1 cellular context compared by ENCODE assay signal in the genomic region with DNA sequence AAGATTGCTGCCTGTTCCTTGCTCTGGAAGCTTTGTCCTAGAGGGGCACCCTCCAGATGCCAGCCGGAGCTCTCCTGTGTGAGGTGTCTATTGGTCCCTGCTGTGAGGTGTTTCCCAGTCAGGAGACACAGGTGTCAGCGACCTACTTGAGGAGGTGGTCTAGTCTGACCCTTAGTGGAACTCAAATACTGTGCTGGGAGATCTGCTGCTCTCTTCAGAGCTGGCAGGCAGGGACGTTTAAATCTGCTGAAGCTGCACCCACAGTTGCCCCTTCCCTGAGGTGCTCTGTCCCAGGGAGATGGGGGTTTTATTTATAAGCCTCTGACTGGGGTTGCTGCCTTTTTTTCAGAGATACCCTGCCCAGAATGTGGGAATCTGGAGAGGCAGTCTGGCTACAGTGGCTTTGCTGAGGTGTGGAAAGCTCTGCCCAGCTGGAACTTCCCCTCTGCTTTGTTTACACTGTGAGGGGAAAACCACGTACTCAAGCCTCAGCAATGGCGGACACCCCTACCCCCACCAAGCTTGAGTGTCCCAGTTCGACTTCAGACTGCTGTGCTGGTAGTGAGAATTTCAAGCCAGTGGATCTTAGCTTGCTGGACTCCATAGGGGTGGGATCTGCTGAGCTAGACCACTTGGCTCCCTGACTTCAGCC.
TF ChIP-seq lines count a peak whose summit lies in the region.

No MANE protein-coding gene starts in this region.

TF ChIP-seq in HepG2, 621 proteins besides CTCF, POLR2A, EP300 and RAD21:
- peak; percentile 43; the same call in 1 of the 2 replicates for TF ChIP-seq ZNF350 (CRISPR knock-in tag; IDR thresholded peaks at IDR 0.05; ENCODE audit: borderline replicate concordance, low read depth)
- no peak for TF ChIP-seq SRSF9 (IDR thresholded peaks at IDR 0.05; ENCODE audit: borderline replicate concordance, insufficient read depth, low read depth, low read length, poor library complexity, severe bottlenecking)
- TF ChIP-seq ZSCAN25 (CRISPR knock-in tag; IDR thresholded peaks at IDR 0.05) = 0 out of 2 replicates have a peak, but pooled peaks have one; percentile 29
- TF ChIP-seq HNRNPK (IDR thresholded peaks at IDR 0.05; ENCODE audit: low read depth, low read length, poor library complexity, severe bottlenecking) = no peak
- TF ChIP-seq, protein P1, sequence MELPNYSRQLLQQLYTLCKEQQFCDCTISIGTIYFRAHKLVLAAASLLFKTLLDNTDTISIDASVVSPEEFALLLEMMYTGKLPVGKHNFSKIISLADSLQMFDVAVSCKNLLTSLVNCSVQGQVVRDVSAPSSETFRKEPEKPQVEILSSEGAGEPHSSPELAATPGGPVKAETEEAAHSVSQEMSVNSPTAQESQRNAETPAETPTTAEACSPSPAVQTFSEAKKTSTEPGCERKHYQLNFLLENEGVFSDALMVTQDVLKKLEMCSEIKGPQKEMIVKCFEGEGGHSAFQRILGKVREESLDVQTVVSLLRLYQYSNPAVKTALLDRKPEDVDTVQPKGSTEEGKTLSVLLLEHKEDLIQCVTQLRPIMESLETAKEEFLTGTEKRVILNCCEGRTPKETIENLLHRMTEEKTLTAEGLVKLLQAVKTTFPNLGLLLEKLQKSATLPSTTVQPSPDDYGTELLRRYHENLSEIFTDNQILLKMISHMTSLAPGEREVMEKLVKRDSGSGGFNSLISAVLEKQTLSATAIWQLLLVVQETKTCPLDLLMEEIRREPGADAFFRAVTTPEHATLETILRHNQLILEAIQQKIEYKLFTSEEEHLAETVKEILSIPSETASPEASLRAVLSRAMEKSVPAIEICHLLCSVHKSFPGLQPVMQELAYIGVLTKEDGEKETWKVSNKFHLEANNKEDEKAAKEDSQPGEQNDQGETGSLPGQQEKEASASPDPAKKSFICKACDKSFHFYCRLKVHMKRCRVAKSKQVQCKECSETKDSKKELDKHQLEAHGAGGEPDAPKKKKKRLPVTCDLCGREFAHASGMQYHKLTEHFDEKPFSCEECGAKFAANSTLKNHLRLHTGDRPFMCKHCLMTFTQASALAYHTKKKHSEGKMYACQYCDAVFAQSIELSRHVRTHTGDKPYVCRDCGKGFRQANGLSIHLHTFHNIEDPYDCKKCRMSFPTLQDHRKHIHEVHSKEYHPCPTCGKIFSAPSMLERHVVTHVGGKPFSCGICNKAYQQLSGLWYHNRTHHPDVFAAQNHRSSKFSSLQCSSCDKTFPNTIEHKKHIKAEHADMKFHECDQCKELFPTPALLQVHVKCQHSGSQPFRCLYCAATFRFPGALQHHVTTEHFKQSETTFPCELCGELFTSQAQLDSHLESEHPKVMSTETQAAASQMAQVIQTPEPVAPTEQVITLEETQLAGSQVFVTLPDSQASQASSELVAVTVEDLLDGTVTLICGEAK (IDR thresholded peaks at IDR 0.05) = no peak
- TF ChIP-seq, protein P1 (CRISPR knock-in tag; IDR thresholded peaks at IDR 0.05) = no peak
- TF ChIP-seq FOXA1 (IDR thresholded peaks at IDR 0.05) = no peak
- peak; percentile 45; the same call in 1 of the 2 replicates for TF ChIP-seq FOXA1 (CRISPR knock-in tag; IDR thresholded peaks at IDR 0.05)
- no peak for TF ChIP-seq RNF2 (conservative IDR thresholded peaks at IDR 0.05; ENCODE audit: low read depth)
- TF ChIP-seq ZNF556 (CRISPR knock-in tag; IDR thresholded peaks at IDR 0.05; ENCODE audit: borderline replicate concordance) = no peak
- TF ChIP-seq TARDBP (CRISPR knock-in tag; IDR thresholded peaks at IDR 0.05) = no peak
- no peak for TF ChIP-seq CBX2 (IDR thresholded peaks at IDR 0.05; ENCODE audit: low read depth, low read length)
- no peak for TF ChIP-seq CBX2 (CRISPR knock-in tag; IDR thresholded peaks at IDR 0.05; ENCODE audit: low read depth)
- TF ChIP-seq DMAP1 (CRISPR knock-in tag; IDR thresholded peaks at IDR 0.05) = no peak
- TF ChIP-seq IRF2 (CRISPR knock-in tag; IDR thresholded peaks at IDR 0.05) = no peak
- no peak for TF ChIP-seq RAD51 (IDR thresholded peaks at IDR 0.05; ENCODE audit: borderline replicate concordance)
- no peak for TF ChIP-seq U2AF2 (IDR thresholded peaks at IDR 0.05; ENCODE audit: low read depth, low read length)
- no peak for TF ChIP-seq RFXANK (CRISPR knock-in tag; IDR thresholded peaks at IDR 0.05)
- TF ChIP-seq, protein P2, sequence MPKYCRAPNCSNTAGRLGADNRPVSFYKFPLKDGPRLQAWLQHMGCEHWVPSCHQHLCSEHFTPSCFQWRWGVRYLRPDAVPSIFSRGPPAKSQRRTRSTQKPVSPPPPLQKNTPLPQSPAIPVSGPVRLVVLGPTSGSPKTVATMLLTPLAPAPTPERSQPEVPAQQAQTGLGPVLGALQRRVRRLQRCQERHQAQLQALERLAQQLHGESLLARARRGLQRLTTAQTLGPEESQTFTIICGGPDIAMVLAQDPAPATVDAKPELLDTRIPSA (CRISPR knock-in tag; IDR thresholded peaks at IDR 0.05; ENCODE audit: borderline replicate concordance) = no peak
- TF ChIP-seq, protein P3, sequence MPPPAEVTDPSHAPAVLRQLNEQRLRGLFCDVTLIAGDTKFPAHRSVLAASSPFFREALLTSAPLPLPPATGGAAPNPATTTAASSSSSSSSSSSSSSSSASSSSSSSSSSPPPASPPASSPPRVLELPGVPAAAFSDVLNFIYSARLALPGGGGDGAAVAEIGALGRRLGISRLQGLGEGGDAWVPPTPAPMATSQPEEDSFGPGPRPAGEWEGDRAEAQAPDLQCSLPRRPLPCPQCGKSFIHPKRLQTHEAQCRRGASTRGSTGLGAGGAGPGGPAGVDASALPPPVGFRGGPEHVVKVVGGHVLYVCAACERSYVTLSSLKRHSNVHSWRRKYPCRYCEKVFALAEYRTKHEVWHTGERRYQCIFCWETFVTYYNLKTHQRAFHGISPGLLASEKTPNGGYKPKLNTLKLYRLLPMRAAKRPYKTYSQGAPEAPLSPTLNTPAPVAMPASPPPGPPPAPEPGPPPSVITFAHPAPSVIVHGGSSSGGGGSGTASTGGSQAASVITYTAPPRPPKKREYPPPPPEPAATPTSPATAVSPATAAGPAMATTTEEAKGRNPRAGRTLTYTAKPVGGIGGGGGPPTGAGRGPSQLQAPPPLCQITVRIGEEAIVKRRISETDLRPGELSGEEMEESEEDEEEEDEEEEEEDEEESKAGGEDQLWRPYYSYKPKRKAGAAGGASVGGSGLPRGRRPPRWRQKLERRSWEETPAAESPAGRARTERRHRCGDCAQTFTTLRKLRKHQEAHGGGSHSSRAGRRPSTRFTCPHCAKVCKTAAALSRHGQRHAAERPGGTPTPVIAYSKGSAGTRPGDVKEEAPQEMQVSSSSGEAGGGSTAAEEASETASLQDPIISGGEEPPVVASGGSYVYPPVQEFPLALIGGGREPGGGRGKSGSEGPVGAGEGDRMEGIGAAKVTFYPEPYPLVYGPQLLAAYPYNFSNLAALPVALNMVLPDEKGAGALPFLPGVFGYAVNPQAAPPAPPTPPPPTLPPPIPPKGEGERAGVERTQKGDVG (CRISPR knock-in tag; IDR thresholded peaks at IDR 0.05; ENCODE audit: borderline replicate concordance) = peak; percentile 33; the same call in 1 of the 2 replicates
- peak; percentile 98 for TF ChIP-seq ZNF17 (CRISPR knock-in tag; IDR thresholded peaks at IDR 0.05)
- peak; percentile 30; the same call in 1 of the 2 replicates for TF ChIP-seq FOXO1 (CRISPR knock-in tag; IDR thresholded peaks at IDR 0.05)
- TF ChIP-seq, protein P4, sequence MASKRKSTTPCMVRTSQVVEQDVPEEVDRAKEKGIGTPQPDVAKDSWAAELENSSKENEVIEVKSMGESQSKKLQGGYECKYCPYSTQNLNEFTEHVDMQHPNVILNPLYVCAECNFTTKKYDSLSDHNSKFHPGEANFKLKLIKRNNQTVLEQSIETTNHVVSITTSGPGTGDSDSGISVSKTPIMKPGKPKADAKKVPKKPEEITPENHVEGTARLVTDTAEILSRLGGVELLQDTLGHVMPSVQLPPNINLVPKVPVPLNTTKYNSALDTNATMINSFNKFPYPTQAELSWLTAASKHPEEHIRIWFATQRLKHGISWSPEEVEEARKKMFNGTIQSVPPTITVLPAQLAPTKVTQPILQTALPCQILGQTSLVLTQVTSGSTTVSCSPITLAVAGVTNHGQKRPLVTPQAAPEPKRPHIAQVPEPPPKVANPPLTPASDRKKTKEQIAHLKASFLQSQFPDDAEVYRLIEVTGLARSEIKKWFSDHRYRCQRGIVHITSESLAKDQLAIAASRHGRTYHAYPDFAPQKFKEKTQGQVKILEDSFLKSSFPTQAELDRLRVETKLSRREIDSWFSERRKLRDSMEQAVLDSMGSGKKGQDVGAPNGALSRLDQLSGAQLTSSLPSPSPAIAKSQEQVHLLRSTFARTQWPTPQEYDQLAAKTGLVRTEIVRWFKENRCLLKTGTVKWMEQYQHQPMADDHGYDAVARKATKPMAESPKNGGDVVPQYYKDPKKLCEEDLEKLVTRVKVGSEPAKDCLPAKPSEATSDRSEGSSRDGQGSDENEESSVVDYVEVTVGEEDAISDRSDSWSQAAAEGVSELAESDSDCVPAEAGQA (IDR thresholded peaks at IDR 0.05; ENCODE audit: low read depth) = no peak
- TF ChIP-seq, protein P4 (CRISPR knock-in tag; IDR thresholded peaks at IDR 0.05; ENCODE audit: borderline replicate concordance) = no peak
- TF ChIP-seq ZNF883 (CRISPR knock-in tag; IDR thresholded peaks at IDR 0.05; ENCODE audit: not compliant biosample characterization) = no peak
- TF ChIP-seq SRF (IDR thresholded peaks at IDR 0.05; ENCODE audit: low read depth, low read length) = no peak
- TF ChIP-seq, protein P5, sequence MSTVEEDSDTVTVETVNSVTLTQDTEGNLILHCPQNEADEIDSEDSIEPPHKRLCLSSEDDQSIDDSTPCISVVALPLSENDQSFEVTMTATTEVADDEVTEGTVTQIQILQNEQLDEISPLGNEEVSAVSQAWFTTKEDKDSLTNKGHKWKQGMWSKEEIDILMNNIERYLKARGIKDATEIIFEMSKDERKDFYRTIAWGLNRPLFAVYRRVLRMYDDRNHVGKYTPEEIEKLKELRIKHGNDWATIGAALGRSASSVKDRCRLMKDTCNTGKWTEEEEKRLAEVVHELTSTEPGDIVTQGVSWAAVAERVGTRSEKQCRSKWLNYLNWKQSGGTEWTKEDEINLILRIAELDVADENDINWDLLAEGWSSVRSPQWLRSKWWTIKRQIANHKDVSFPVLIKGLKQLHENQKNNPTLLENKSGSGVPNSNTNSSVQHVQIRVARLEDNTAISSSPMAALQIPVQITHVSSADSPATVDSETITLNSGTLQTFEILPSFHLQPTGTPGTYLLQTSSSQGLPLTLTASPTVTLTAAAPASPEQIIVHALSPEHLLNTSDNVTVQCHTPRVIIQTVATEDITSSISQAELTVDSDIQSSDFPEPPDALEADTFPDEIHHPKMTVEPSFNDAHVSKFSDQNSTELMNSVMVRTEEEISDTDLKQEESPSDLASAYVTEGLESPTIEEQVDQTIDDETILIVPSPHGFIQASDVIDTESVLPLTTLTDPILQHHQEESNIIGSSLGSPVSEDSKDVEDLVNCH (CRISPR knock-in tag; IDR thresholded peaks at IDR 0.05) = no peak
- no peak for TF ChIP-seq SMARCE1 (IDR thresholded peaks at IDR 0.05; ENCODE audit: borderline replicate concordance)
- no peak for TF ChIP-seq JUND (CRISPR knock-in tag; IDR thresholded peaks at IDR 0.05)
- TF ChIP-seq CCAR2 (optimal IDR thresholded peaks at IDR 0.05; ENCODE audit: low read depth, low read length) = no peak
- no peak for TF ChIP-seq ZNF547 (CRISPR knock-in tag; IDR thresholded peaks at IDR 0.05)
- 0 out of 2 replicates have a peak, but pooled peaks have one; percentile 7 for TF ChIP-seq HDAC2 (CRISPR knock-in tag; IDR thresholded peaks at IDR 0.05)
